ENCODE assay signal across 1 cellular context in genomic region chr5:79956173-79956670, GRCh38.
TF ChIP-seq lines count a peak whose summit lies in the region.

No MANE protein-coding gene starts in this region.

TF ChIP-seq in HepG2, 621 proteins besides CTCF, POLR2A, EP300 and RAD21:
- TF ChIP-seq ZBTB10 (CRISPR knock-in tag; IDR thresholded peaks at IDR 0.05; ENCODE audit: borderline replicate concordance), result no peak
- 0 out of 2 replicates have a peak, but pooled peaks have one; percentile 7 for TF ChIP-seq FOSL2 (CRISPR knock-in tag; IDR thresholded peaks at IDR 0.05)
- TF ChIP-seq RAD51 (IDR thresholded peaks at IDR 0.05; ENCODE audit: borderline replicate concordance), result no peak
- TF ChIP-seq ATF7 (IDR thresholded peaks at IDR 0.05), result peak; percentile 42
- no peak for TF ChIP-seq ATF7 (CRISPR knock-in tag; IDR thresholded peaks at IDR 0.05)
